Comparison of ENCODE assay signal across 12 cellular contexts in the genomic region with DNA sequence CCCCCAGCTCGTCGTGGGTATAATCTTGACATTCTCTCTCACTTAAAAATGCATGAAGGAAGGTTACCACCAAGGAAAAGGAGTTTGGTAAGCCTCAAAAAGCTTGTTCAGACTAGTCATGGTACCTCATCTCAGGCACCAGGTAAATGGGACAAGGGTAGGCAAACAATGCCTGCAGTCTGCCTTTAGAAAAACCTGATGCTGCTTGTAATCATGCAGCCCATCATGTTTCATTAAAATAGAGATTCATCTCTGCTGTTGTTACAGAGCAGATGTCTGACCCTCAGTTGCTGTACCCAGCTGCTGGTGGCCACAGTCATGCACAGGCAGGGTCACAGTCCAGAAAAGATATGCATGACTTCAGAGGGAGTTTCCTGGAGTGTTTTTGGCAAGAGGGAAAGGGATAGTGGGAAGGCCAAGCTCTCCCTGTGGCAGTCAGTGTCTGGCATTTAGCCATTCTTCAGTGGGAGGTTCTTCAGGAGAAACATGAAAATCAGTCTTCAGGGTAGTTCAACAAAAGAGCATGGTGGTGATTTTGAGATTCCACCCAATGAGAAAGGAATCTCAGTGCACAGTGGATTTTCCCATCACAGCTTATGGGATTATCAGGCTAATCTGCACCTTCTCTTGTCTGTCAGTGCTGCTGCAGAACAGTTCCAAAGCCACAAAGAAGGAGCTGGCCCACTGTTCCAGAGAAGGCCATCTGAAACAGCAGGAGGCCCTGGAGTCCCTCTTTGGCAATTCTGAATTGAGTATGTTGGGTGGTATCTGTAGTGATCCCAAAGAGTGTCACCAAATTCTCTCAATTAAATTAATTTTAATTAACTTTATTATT.
A peak's percentile ranks its signal among the peaks of the same experiment; 100 is the strongest.
DNase-seq lines count a peak whose midpoint lies in the region; FAIRE-seq and TF ChIP-seq lines count a peak whose summit lies in the region.
"Had no signal": no experiment of that assay in that cellular context is flagged by ENCODE, and none has a peak within 500 bp of the region (broad histone marks: within the 10 kb centered on the region; RNA-seq: fewer than 3 reads in every experiment).

No MANE protein-coding gene starts in this region.

- H3K9me1 ChIP-seq in endothelial cell of umbilical vein (replicated peaks; ENCODE audit: control insufficient read depth, extremely low read depth, insufficient read depth, low read length) = no peaks in the 10 kb centered on the region

- peak overlapping the region; percentile 5 for H3K27ac ChIP-seq in endothelial cell of umbilical vein (ENCODE audit: insufficient read depth, low read depth, low read length)
- H3K27ac ChIP-seq in mesenchymal stem cell (ENCODE audit: low read length, poor library complexity, severe bottlenecking) = peak overlapping the region; percentile 52
- no peak overlapping the region for H3K27ac ChIP-seq in CD8-positive, alpha-beta memory T cell (ENCODE audit: low read depth, low read length)
- no peak overlapping the region for H3K27ac ChIP-seq in hepatocyte
- H3K27ac ChIP-seq: HL-60 had no signal

- no peak overlapping the region for H2BK120ac ChIP-seq in mesenchymal stem cell (ENCODE audit: low read depth, low read length)

- TF ChIP-seq CTCF in AG09309 (IDR thresholded peaks at IDR 0.05; ENCODE audit: control insufficient read depth, insufficient read depth, low read depth, low read length, missing control alignments) = no peak
- no peak for TF ChIP-seq CTCF in endothelial cell of umbilical vein (IDR thresholded peaks at IDR 0.05; ENCODE audit: extremely low read depth in 1 of 2, insufficient read depth in 1 of 2, low read depth in 1 of 2, low read length in 2 of 2)
- no peak for TF ChIP-seq CTCF in hepatocyte (IDR thresholded peaks at IDR 0.05; ENCODE audit: poor library complexity)

- peak overlapping the region in 1 of 2 experiments; percentile 3 for H3K4ac ChIP-seq in mesenchymal stem cell (ENCODE audit: low read depth in 1 of 2, low read length in 2 of 2)

- no peaks in the 10 kb centered on the region for H3K79me1 ChIP-seq in mesenchymal stem cell (replicated peaks; ENCODE audit: low read length, poor library complexity, severe bottlenecking)

- DNase-seq in AG09309 (ENCODE audit: low read depth) = peak; percentile 55
- DNase-seq in NCI-H446 treated with DMSO at 0.1 percent for 48 hours (lab: John Stamatoyannopoulos, UW) = peak; percentile 80
- DNase-seq in endothelial cell of umbilical vein (ENCODE audit: low read depth, low spot score) = peak; percentile 66
- DNase-seq in mesenchymal stem cell = peak; percentile 49
- DNase-seq in CD8-positive, alpha-beta memory T cell = no peak
- DNase-seq in hepatocyte (ENCODE audit: low spot score) = no peak
- DNase-seq in NCI-H187 treated with DMSO at 0.1 percent for 48 hours (lab: John Stamatoyannopoulos, UW) = no peak
- DNase-seq in effector CD8-positive, alpha-beta T cell (lab: John Stamatoyannopoulos, UW) = no peak
- DNase-seq: activated CD8-positive, alpha-beta memory T cell treated with anti-CD3 and anti-CD28 coated beads, Interleukin-2, amount 50 U/mL, for 4 hours; CD4-positive, CD25-positive, alpha-beta regulatory T cell; NCI-H2081 treated with DMSO at 0.1 percent for 48 hours had no signal

- no peak overlapping the region for H3K4me2 ChIP-seq in endothelial cell of umbilical vein (ENCODE audit: insufficient read depth, low read length)
- no peak overlapping the region for H3K4me2 ChIP-seq in mesenchymal stem cell (ENCODE audit: low read length, poor library complexity, severe bottlenecking)
- H3K4me2 ChIP-seq in hepatocyte = no peak overlapping the region

- H3K9ac ChIP-seq in endothelial cell of umbilical vein (replicated peaks; ENCODE audit: extremely low read depth, insufficient read depth, low read length) (no peak overlapping the region), mesenchymal stem cell (ENCODE audit: low read length) (no peak overlapping the region)

- H3K36me3 ChIP-seq in endothelial cell of umbilical vein (ENCODE audit: control insufficient read depth in 2 of 2, extremely low read depth in 1 of 2, insufficient read depth in 2 of 2, low read length in 2 of 2) = no peaks in the 10 kb centered on the region
- H3K36me3 ChIP-seq in mesenchymal stem cell (ENCODE audit: control insufficient read depth in 1 of 2, insufficient read depth in 2 of 2, low read depth in 1 of 2, low read length in 2 of 2) = no peaks in the 10 kb centered on the region
- H3K36me3 ChIP-seq in CD8-positive, alpha-beta memory T cell (ENCODE audit: insufficient read depth, low read length) = no peaks in the 10 kb centered on the region
- no peaks in the 10 kb centered on the region for H3K36me3 ChIP-seq in hepatocyte (replicated peaks; ENCODE audit: insufficient read depth, low read depth)

- H3K4me1 ChIP-seq in endothelial cell of umbilical vein (ENCODE audit: control insufficient read depth, extremely low read depth, insufficient read depth, low read length) = peaks cover 35% of the 10 kb centered on the region
- peaks cover 7% of the 10 kb centered on the region for H3K4me1 ChIP-seq in mesenchymal stem cell (ENCODE audit: control insufficient read depth, insufficient read depth, low read depth, low read length)
- no peaks in the 10 kb centered on the region for H3K4me1 ChIP-seq in CD8-positive, alpha-beta memory T cell (ENCODE audit: insufficient read depth, low read length)
- no peaks in the 10 kb centered on the region for H3K4me1 ChIP-seq in hepatocyte (ENCODE audit: insufficient read depth)

- no peak overlapping the region for H3K23ac ChIP-seq in mesenchymal stem cell (ENCODE audit: low read length in 2 of 2)

- POLR2A ChIA-PET in endothelial cell of umbilical vein (lab: Charles Lee) = interaction anchor here (0.8 kb wide), 1 partner anchor 53 kb away, joined by 3 read pairs; no protein-coding TSS in a partner anchor
- POLR2A ChIA-PET in CD8-positive, alpha-beta memory T cell (lab: Charles Lee) = no interaction called here

- H3K79me2 ChIP-seq in endothelial cell of umbilical vein (ENCODE audit: control insufficient read depth, insufficient read depth, low read length) (no peaks in the 10 kb centered on the region), hepatocyte (no peaks in the 10 kb centered on the region)

- peaks cover 7 to 22% of the 10 kb centered on the region in 2 donors for H3K27me3 Mint-ChIP-seq in CD8-positive, alpha-beta memory T cell

- H4K91ac ChIP-seq in mesenchymal stem cell (ENCODE audit: low read length) = no peak overlapping the region

- no peak overlapping the region for H2BK15ac ChIP-seq in mesenchymal stem cell (ENCODE audit: low read depth, poor library complexity, severe bottlenecking)

- H2AFZ ChIP-seq in endothelial cell of umbilical vein (ENCODE audit: low read depth, low read length) (peak overlapping the region; percentile 6), mesenchymal stem cell (ENCODE audit: low read depth, low read length) (no peak overlapping the region), hepatocyte (no peak overlapping the region)

- peak overlapping the region; percentile 28 to 76 for H3K18ac ChIP-seq in mesenchymal stem cell (ENCODE audit: low read depth in 1 of 2, low read length in 2 of 2)

- BruUV-seq in endothelial cell of umbilical vein (replicated peaks; lab: Mats Ljungman, UMichigan) = no TSS peak

- H3K9me3 ChIP-seq in endothelial cell of umbilical vein (replicated peaks; ENCODE audit: control insufficient read depth, insufficient read depth, low read length) = no peaks in the 10 kb centered on the region
- no peaks in the 10 kb centered on the region for H3K9me3 ChIP-seq in mesenchymal stem cell (ENCODE audit: control insufficient read depth, low read length)
- H3K9me3 ChIP-seq in CD8-positive, alpha-beta memory T cell (ENCODE audit: low read length) = no peaks in the 10 kb centered on the region
- no peaks in the 10 kb centered on the region for H3K9me3 ChIP-seq in hepatocyte (ENCODE audit: low read depth)

- no peak for TF ChIP-seq POLR2A in endothelial cell of umbilical vein (IDR thresholded peaks at IDR 0.05; ENCODE audit: low read depth, low read length)

- H2BK5ac ChIP-seq in mesenchymal stem cell (ENCODE audit: low read depth, low read length, poor library complexity, severe bottlenecking) = no peak overlapping the region

- H3K9me3 Mint-ChIP-seq in CD8-positive, alpha-beta memory T cell = no peaks in the 10 kb centered on the region
- H3K9me3 Mint-ChIP-seq: CD4-positive, CD25-positive, alpha-beta regulatory T cell had no signal

- H3K4me3 ChIP-seq in AG09309 (ENCODE audit: control insufficient read depth, low read depth, low read length) (no peak overlapping the region), endothelial cell of umbilical vein (replicated peaks in 1 of 3; ENCODE audit: insufficient read depth in 1 of 3, low read depth in 1 of 3, low read length in 3 of 3) (no peak overlapping the region), mesenchymal stem cell (ENCODE audit: insufficient read depth in 1 of 2, low read depth in 1 of 2, low read length in 2 of 2) (no peak overlapping the region), hepatocyte (no peak overlapping the region)
- H3K4me3 ChIP-seq in CD8-positive, alpha-beta memory T cell (ENCODE audit: low read length) = no peak overlapping the region

- dilution Hi-C loops in endothelial cell of umbilical vein (cut with MboI; ENCODE audit: extremely low pct_ligation_motif_present, low sequenced_read_pairs) = no loop called here

- no peak overlapping the region for H3K27ac Mint-ChIP-seq in CD8-positive, alpha-beta memory T cell
- H3K27ac Mint-ChIP-seq: CD4-positive, CD25-positive, alpha-beta regulatory T cell had no signal

- no peaks in the 10 kb centered on the region for H3K4me1 Mint-ChIP-seq in CD8-positive, alpha-beta memory T cell
- H3K4me1 Mint-ChIP-seq: CD4-positive, CD25-positive, alpha-beta regulatory T cell had no signal

- H3K27me3 ChIP-seq in endothelial cell of umbilical vein (ENCODE audit: control insufficient read depth in 2 of 2, insufficient read depth in 2 of 2, low read length in 2 of 2) = no peaks in the 10 kb centered on the region
- H3K27me3 ChIP-seq in mesenchymal stem cell (ENCODE audit: control insufficient read depth in 1 of 2, insufficient read depth in 1 of 2, low read length in 2 of 2) = no peaks in the 10 kb centered on the region
- no peaks in the 10 kb centered on the region for H3K27me3 ChIP-seq in CD8-positive, alpha-beta memory T cell (ENCODE audit: insufficient read depth, low read length, poor library complexity, severe bottlenecking)
- H3K27me3 ChIP-seq in hepatocyte = no peaks in the 10 kb centered on the region

- H3K36me3 Mint-ChIP-seq in CD8-positive, alpha-beta memory T cell = no peaks in the 10 kb centered on the region
- H3K36me3 Mint-ChIP-seq: CD4-positive, CD25-positive, alpha-beta regulatory T cell had no signal

- H4K20me1 ChIP-seq in endothelial cell of umbilical vein (replicated peaks; ENCODE audit: control insufficient read depth, extremely low read depth, insufficient read depth, low read length) (no peaks in the 10 kb centered on the region), hepatocyte (ENCODE audit: insufficient read depth, poor library complexity, severe bottlenecking) (no peaks in the 10 kb centered on the region)

- intact Hi-C loops in endothelial cell of umbilical vein (cut with micrococcal nuclease) = no loop called here

- H4K8ac ChIP-seq in mesenchymal stem cell (ENCODE audit: low read length) = peak overlapping the region; percentile 27

- peak overlapping the region; percentile 31 for H2AK5ac ChIP-seq in mesenchymal stem cell (ENCODE audit: low read length, severe bottlenecking)

- WGBS in mesenchymal stem cell = 100% methylated on average over 2 of the region's 2 CpGs
- WGBS in hepatocyte (ENCODE audit: low lambda C conversion rate, missing lambda C conversion rate) = 58% methylated on average over 2 of the region's 2 CpGs

- no peak overlapping the region for H3K4me3 Mint-ChIP-seq in CD8-positive, alpha-beta memory T cell
- H3K4me3 Mint-ChIP-seq: CD4-positive, CD25-positive, alpha-beta regulatory T cell had no signal

- CTCF ChIA-PET in endothelial cell of umbilical vein (lab: Charles Lee) = interaction anchor here (0.6 to 2.0 kb wide), 6 partner anchors 9 to 203 kb away, joined by 3 to 5 read pairs (median 4); no protein-coding TSS in a partner anchor
- CTCF ChIA-PET in CD8-positive, alpha-beta memory T cell (lab: Charles Lee) = interaction anchor here (1.5 kb wide), 1 partner anchor 59 kb away, joined by 4 read pairs; no protein-coding TSS in a partner anchor

- peak; percentile 71 for FAIRE-seq in endothelial cell of umbilical vein (lab: Jason Lieb, UNC)

- no peaks in the 10 kb centered on the region for H3K9me2 ChIP-seq in hepatocyte (replicated peaks; ENCODE audit: insufficient read depth)

- no peak overlapping the region for H3K14ac ChIP-seq in mesenchymal stem cell (ENCODE audit: low read length in 2 of 2)

- peak overlapping the region; percentile 23 to 42 for H2BK12ac ChIP-seq in mesenchymal stem cell (ENCODE audit: low read length in 2 of 2)

Comparison
In these comparisons a context has a peak if more than half of its experiments do, and no peak if none do; other contexts are left out.
1. DNase-seq: peak in AG09309 (single experiment), NCI-H446 treated with DMSO at 0.1 percent for 48 hours (single experiment), endothelial cell of umbilical vein (single experiment) and mesenchymal stem cell (single experiment); none in CD8-positive, alpha-beta memory T cell (0 of 5), hepatocyte (single experiment), NCI-H187 treated with DMSO at 0.1 percent for 48 hours (single experiment) and effector CD8-positive, alpha-beta T cell (single experiment).
2. H3K27ac ChIP-seq: peak in endothelial cell of umbilical vein (single experiment) and mesenchymal stem cell (single experiment); none in CD8-positive, alpha-beta memory T cell (single experiment) and hepatocyte (single experiment).